ENCODE assay signal across 11 cellular contexts in the genomic region with DNA sequence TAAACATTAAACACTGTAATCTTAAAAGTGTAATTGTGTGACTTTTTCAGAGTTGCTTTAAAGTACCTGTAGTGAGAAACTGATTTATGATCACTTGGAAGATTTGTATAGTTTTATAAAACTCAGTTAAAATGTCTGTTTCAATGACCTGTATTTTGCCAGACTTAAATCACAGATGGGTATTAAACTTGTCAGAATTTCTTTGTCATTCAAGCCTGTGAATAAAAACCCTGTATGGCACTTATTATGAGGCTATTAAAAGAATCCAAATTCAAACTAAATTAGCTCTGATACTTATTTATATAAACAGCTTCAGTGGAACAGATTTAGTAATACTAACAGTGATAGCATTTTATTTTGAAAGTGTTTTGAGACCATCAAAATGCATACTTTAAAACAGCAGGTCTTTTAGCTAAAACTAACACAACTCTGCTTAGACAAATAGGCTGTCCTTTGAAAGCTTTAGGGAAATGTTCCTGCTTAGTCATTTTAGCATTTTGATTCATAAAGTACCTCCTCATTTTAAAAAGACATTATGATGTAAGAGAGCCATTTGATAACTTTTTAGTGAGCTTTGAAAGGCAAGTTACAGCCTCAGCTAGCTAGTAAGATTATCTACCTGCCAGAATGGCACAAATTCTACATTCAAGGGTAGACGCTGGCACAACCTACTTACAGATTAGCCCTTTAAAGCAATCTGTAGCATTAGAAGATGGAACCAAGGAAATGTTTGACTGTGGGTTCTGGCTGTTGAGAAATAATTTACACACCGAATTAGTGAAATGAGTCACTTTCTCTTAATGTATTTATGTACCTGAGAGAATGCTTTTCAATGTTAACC. TPM values are rescaled to one million over a fixed set of nuclear protein-coding genes. Genes with fewer than 3 reads are reported as not detected.
DNase-seq lines count a peak whose midpoint lies in the region; ATAC-seq, FAIRE-seq and TF ChIP-seq lines count a peak whose summit lies in the region.
"Had no signal": no experiment of that assay in that cellular context is flagged by ENCODE, and none has a peak within 500 bp of the region (broad histone marks: within the 10 kb centered on the region; RNA-seq: fewer than 3 reads in every experiment).

No MANE protein-coding gene starts in this region.

- no peak overlapping the region for H4K91ac ChIP-seq in H1 (replicated peaks; ENCODE audit: insufficient read length, low read length)

- H3K27ac ChIP-seq in ACC112 (ENCODE audit: low read depth, low read length) = peak overlapping the region; percentile 50
- H3K27ac ChIP-seq in H1 (ENCODE audit: low read depth, low read length) = no peak overlapping the region
- H3K27ac ChIP-seq: C4-2B had no signal

- CTCF ChIA-PET in H1 (lab: Charles Lee; ENCODE audit: partially characterized antibody) = no interaction called here

- H3K27me3 ChIP-seq in ACC112 (ENCODE audit: insufficient read depth, low read length) = no peaks in the 10 kb centered on the region
- H3K27me3 ChIP-seq in H1 (replicated peaks in 1 of 4; ENCODE audit: control insufficient read depth in 3 of 4, extremely low read depth in 1 of 4, insufficient read depth in 3 of 4, low read length in 3 of 4) = no peaks in the 10 kb centered on the region

- no peak overlapping the region for H3K56ac ChIP-seq in H1 (replicated peaks; ENCODE audit: insufficient read length, low read depth, low read length)

- no peak overlapping the region for H3K4me3 Mint-ChIP-seq in IgD-negative memory B cell

- H3K27ac Mint-ChIP-seq in IgD-negative memory B cell = peak overlapping the region in 2 of 3 donors; percentile 53 to 58

- H3K79me1 ChIP-seq in H1 (ENCODE audit: low read depth, low read length) = peaks cover 4% of the 10 kb centered on the region; the same call in 1 of the 2 replicates

- peaks cover 20% of the 10 kb centered on the region for H3K79me2 ChIP-seq in ACC112 (ENCODE audit: control insufficient read depth, insufficient read depth, low read length, unreplicated experiment)
- peaks cover 0 to 10% of the 10 kb centered on the region in 2 experiments; a peak in 2 of 4 replicates for H3K79me2 ChIP-seq in H1 (ENCODE audit: control insufficient read depth in 1 of 2, insufficient read depth in 2 of 2, low read length in 2 of 2)

- no peak overlapping the region for H2BK120ac ChIP-seq in H1 (replicated peaks; ENCODE audit: low read depth, low read length)

- H3K14ac ChIP-seq in H1 (ENCODE audit: insufficient read length) = no peak overlapping the region

- no peaks in the 10 kb centered on the region for H3K9me3 ChIP-seq in H1 (ENCODE audit: insufficient read depth in 2 of 2, low read depth in 1 of 2, low read length in 1 of 2)

- POLR2A ChIA-PET in H1 (lab: Charles Lee; ENCODE audit: partially characterized antibody) = interaction anchor here (0.7 to 1.4 kb wide), 4 partner anchors 9 to 64 kb away, joined by 3 to 5 read pairs (median 4); no protein-coding TSS in a partner anchor

- no peak overlapping the region for H2AK5ac ChIP-seq in H1 (ENCODE audit: low read depth, low read length)

- H3K4ac ChIP-seq in H1 (replicated peaks; ENCODE audit: insufficient read length, low read depth, low read length) = no peak overlapping the region

- H2AFZ ChIP-seq in ACC112 (ENCODE audit: low read length, unreplicated experiment) = no peak overlapping the region
- H2AFZ ChIP-seq in H1 (ENCODE audit: low read length) = no peak overlapping the region

- TF ChIP-seq RAD21 in H1 (IDR thresholded peaks at IDR 0.05 in 1 of 2, conservative IDR thresholded peaks at IDR 0.05 in 1 of 2; ENCODE audit: low read depth in 2 of 2, low read length in 2 of 2) = no peak

- no peak overlapping the region for H2BK12ac ChIP-seq in H1 (ENCODE audit: low read depth, low read length)

- no peak overlapping the region for H4K8ac ChIP-seq in H1 (ENCODE audit: extremely low read depth, insufficient read depth, low read length)

- H3K4me1 ChIP-seq in ACC112 (ENCODE audit: control insufficient read depth, insufficient read depth, low read length, unreplicated experiment) = peaks cover 38% of the 10 kb centered on the region
- H3K4me1 ChIP-seq in H1 (replicated peaks in 1 of 4; ENCODE audit: control insufficient read depth in 3 of 4, insufficient read depth in 4 of 4, low read length in 3 of 4) = peaks cover 2 to 3% (median 3%) of the 10 kb centered on the region in 4 experiments; a peak in 6 of 7 replicates

- peaks cover 22 to 29% (median 22%) of the 10 kb centered on the region in 3 donors for H3K4me1 Mint-ChIP-seq in IgD-negative memory B cell

- H3K23ac ChIP-seq in H1 (ENCODE audit: insufficient read length) = no peak overlapping the region

- TF ChIP-seq POLR2A in H1 (IDR thresholded peaks at IDR 0.05; ENCODE audit: control extremely low read depth in 1 of 2, low read depth in 2 of 2, low read length in 2 of 2) = no peak

- WGBS in H1 (ENCODE audit: extremely low coverage in 1 of 2, insufficient coverage in 1 of 2, insufficient read length in 1 of 2, insufficient replicate concordance in 2 of 2, low coverage in 1 of 2, low lambda C conversion rate in 2 of 2, missing lambda C conversion rate in 1 of 2), 2 experiments = 96% methylated on average over 2 of the region's 2 CpGs; no CpG with 5 or more reads in 1 of the 2 experiments

- H3K23me2 ChIP-seq in H1 (ENCODE audit: low read depth, low read length) = no peaks in the 10 kb centered on the region

- H4K5ac ChIP-seq in H1 (ENCODE audit: insufficient read length, low read depth, low read length) = no peak overlapping the region

- no peak overlapping the region for H3K4me2 ChIP-seq in H1 (ENCODE audit: insufficient read depth in 1 of 2, low read depth in 2 of 2, low read length in 2 of 2)

- H3K4me3 ChIP-seq in ACC112 (ENCODE audit: low read depth, low read length) = no peak overlapping the region
- H3K4me3 ChIP-seq in H1 (ENCODE audit: extremely low read depth in 1 of 4, insufficient read depth in 2 of 4, low read depth in 3 of 4, low read length in 4 of 4) = no peak overlapping the region

- no peak for TF ChIP-seq EP300 in H1 (IDR thresholded peaks at IDR 0.05; ENCODE audit: borderline replicate concordance in 1 of 2, low read depth in 2 of 2, low read length in 2 of 2)

- no peak overlapping the region for H2BK5ac ChIP-seq in H1 (ENCODE audit: low read depth, low read length)

- TF ChIP-seq CTCF in H1 (IDR thresholded peaks at IDR 0.05; ENCODE audit: control extremely low read depth in 1 of 3, insufficient read depth in 1 of 3, low read depth in 1 of 3, low read length in 3 of 3) = no peak

- H2BK15ac ChIP-seq in H1 (ENCODE audit: low read length) = no peak overlapping the region

- ATAC-seq in GM18508 (IDR thresholded peaks at IDR 0.05; ENCODE audit: insufficient read depth, unreplicated experiment) (peak; percentile 38), GM21447 (IDR thresholded peaks at IDR 0.05; ENCODE audit: unreplicated experiment) (no peak)

- H3K18ac ChIP-seq in H1 (ENCODE audit: extremely low read depth, low read length) = no peak overlapping the region

- peaks cover 11% of the 10 kb centered on the region for H3K36me3 Mint-ChIP-seq in IgD-negative memory B cell

- DNase-seq in H1 (ENCODE audit: low read depth in 1 of 2, low spot score in 2 of 2) (no peak), GM19240 (ENCODE audit: insufficient read length, low spot score) (no peak), glomerular visceral epithelial cell (ENCODE audit: extremely low spot score) (no peak), KG1 (lab: John Stamatoyannopoulos, UW) (no peak)
- DNase-seq: NCI-H146 had no signal

- H2BK20ac ChIP-seq in H1 (ENCODE audit: low read length) = no peak overlapping the region

- H4K20me1 ChIP-seq in H1 (replicated peaks in 1 of 2; ENCODE audit: control insufficient read depth in 1 of 2, insufficient read depth in 2 of 2, low read length in 2 of 2) = peaks cover 0 to 3% of the 10 kb centered on the region in 2 experiments

- peaks cover 40% of the 10 kb centered on the region for H3K36me3 ChIP-seq in ACC112 (ENCODE audit: insufficient read depth, low read length)
- peaks cover 0 to 54% (median 12%) of the 10 kb centered on the region in 4 experiments; a peak in 5 of 8 replicates for H3K36me3 ChIP-seq in H1 (ENCODE audit: control insufficient read depth in 2 of 4, insufficient read depth in 4 of 4, low read length in 3 of 4)

- H3K9me3 Mint-ChIP-seq in IgD-negative memory B cell = no peaks in the 10 kb centered on the region

- no peak overlapping the region for H3K9ac ChIP-seq in H1 (replicated peaks in 1 of 4; ENCODE audit: extremely low read depth in 1 of 4, low read depth in 3 of 4, low read length in 3 of 4)

- no peak for FAIRE-seq in H1 (lab: Jason Lieb, UNC)
- FAIRE-seq: GM19239 had no signal

- H3K27me3 Mint-ChIP-seq in IgD-negative memory B cell = no peaks in the 10 kb centered on the region

TF ChIP-seq in H1, 55 proteins besides CTCF, POLR2A, EP300 and RAD21:
- 0 out of 2 replicates have a peak, but pooled peaks have one; percentile 16 for TF ChIP-seq POLR2AphosphoS5 (IDR thresholded peaks at IDR 0.05; ENCODE audit: low read depth, low read length)
- TF ChIP-seq FOSL1 (IDR thresholded peaks at IDR 0.05; ENCODE audit: insufficient read depth, low read depth, low read length) = no peak
- TF ChIP-seq RBBP5 (IDR thresholded peaks at IDR 0.05; ENCODE audit: borderline replicate concordance, low read depth, low read length) = no peak
- TF ChIP-seq CEBPB (IDR thresholded peaks at IDR 0.05; ENCODE audit: low read depth, low read length) = no peak
- no peak for TF ChIP-seq HDAC2 (IDR thresholded peaks at IDR 0.05; ENCODE audit: borderline replicate concordance in 1 of 2, low read depth in 2 of 2, low read length in 2 of 2)

RNA-seq across cellular contexts. Expression of a gene that starts 9.4 kb away (rescaled TPM):
- polyA plus RNA-seq in IgD-negative memory B cell (438 TPM), H1 (2011; rRNA removed) (168 and 226 TPM in 2 replicates)
- total RNA-seq in H1 (2021; fragmentation: NEBNext Ultra II Directional; extraction: Animal tissue kit (Norgen Biotek cat#: 25700)) = 192 and 202 TPM in 2 replicates
- 292 TPM for polyA plus RNA-seq in H1 (2011; cell fraction: cytosol; rRNA removed)
- 46.3 TPM for polyA plus RNA-seq in H1 (2011; cell fraction: nucleus; rRNA removed)
- polyA plus RNA-seq in H1 (2012, experiment 1 of 2) = 226 to 357 TPM (median 259 TPM) in 4 replicates
- polyA plus RNA-seq in H1 (2012, experiment 2 of 2) = 86.4 TPM
- 216 TPM for polyA plus RNA-seq in H1 (2013, experiment 1 of 2)
- polyA plus RNA-seq in H1 (2013, experiment 2 of 2) = 218 TPM
- polyA minus RNA-seq in H1 (2011; rRNA and poly(A)+ RNA removed) = 66.3 and 67.6 TPM in 2 replicates
- polyA minus RNA-seq in H1 (2011; cell fraction: cytosol; rRNA and poly(A)+ RNA removed) = 221 TPM
- 34.9 TPM for polyA minus RNA-seq in H1 (2011; cell fraction: nucleus; rRNA and poly(A)+ RNA removed)
